ENCODE assay signal across 10 cellular contexts in the genomic region with DNA sequence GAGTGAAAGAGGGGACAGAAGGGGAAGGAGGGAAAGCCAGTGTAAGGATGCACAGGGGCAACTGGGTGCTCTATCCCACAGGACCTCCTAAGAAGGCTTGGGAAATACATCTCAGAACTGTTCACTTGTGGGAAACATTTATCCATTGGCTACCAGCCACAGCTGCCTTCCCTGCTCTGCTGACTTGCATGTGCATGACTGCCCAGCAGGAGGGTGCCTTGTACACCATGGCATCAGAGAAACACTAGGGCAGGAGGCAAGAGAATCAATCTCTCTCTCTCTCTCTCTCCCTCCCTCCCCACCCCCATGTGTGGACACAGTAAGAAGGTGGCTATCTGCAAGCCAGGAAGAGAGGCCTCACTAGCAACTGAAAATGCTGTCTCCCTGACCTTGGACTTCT.
DNase-seq lines count a peak whose midpoint lies in the region; ATAC-seq lines count a peak whose summit lies in the region.
"Had no signal": no experiment of that assay in that cellular context is flagged by ENCODE, and none has a peak within 500 bp of the region (broad histone marks: within the 10 kb centered on the region; RNA-seq: fewer than 3 reads in every experiment).

No MANE protein-coding gene starts in this region.

- ATAC-seq in GM19455 (IDR thresholded peaks at IDR 0.05; ENCODE audit: unreplicated experiment) (no peak), HG02571 (IDR thresholded peaks at IDR 0.05; ENCODE audit: unreplicated experiment) (no peak), HG03159 (IDR thresholded peaks at IDR 0.05; ENCODE audit: unreplicated experiment) (no peak)

- DNase-seq in ACHN (peak; percentile 73), Daoy (ENCODE audit: low read depth) (peak; percentile 53), NCI-H446 treated with DMSO at 0.1 percent for 48 hours (lab: John Stamatoyannopoulos, UW) (peak; percentile 16), fibroblast of peridontal ligament (ENCODE audit: extremely low read depth) (peak; percentile 75), middle frontal gyrus (ENCODE audit: extremely low spot score, low spot score) (no peak)
- DNase-seq: activated B cell treated with CpG ODN at 0.5 μM for 24 hours; central memory CD4-positive, alpha-beta T cell had no signal

- in situ Hi-C loops in ACHN (cut with HindIII; ENCODE audit: low pct_ligation_motif_present, low pct_unique_long_range_greater_than_20kb, low sequenced_read_pairs), result no loop called here
